8 cellular contexts compared by ENCODE assay signal in the genomic region with DNA sequence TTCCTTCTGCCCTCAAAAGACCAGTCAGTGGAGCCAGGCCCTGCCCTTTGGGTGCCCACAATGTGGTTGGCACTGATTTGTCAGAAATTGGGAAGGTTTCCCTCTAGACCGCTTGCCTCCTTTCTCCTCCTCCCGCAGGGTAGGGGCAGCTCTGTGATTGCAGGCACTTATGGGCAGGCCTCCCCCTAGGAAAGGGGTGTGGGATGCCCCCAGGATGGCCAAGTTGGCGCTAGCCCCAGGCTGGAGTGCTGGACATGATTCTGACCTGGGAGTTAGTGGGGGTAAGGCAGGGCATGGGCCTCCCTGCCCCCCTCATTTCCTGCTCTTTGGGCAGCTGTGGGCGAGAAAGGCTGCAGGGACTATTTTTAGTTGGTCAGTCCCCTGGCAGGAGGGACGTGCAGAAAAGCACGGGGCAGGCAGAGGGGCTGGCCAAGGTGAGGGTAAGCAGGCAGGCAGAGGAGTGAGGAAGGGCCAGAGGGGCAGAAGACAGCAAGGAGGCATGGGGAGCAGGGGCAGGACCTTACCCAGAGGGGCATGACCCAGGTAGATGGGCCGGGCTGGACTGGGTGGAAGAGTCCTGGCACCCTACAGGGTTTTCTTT. TPM values are rescaled to one million over a fixed set of nuclear protein-coding genes. Genes with fewer than 3 reads are reported as not detected.
DNase-seq lines count a peak whose midpoint lies in the region; ATAC-seq and TF ChIP-seq lines count a peak whose summit lies in the region.

No MANE protein-coding gene starts in this region.

- H3K36me3 Mint-ChIP-seq in Calu3 (ENCODE audit: insufficient read depth, unreplicated experiment) = peaks cover 52% of the 10 kb centered on the region
- no peaks in the 10 kb centered on the region for H3K36me3 Mint-ChIP-seq in glutamatergic neuron (ENCODE audit: unreplicated experiment)

- H3K27ac ChIP-seq in OCI-LY7 (ENCODE audit: low read depth, low read length, poor library complexity, severe bottlenecking) (no peak overlapping the region), psoas muscle (peak overlapping the region; percentile 97)

- H3K27me3 Mint-ChIP-seq in Calu3 (ENCODE audit: unreplicated experiment) = no peaks in the 10 kb centered on the region
- H3K27me3 Mint-ChIP-seq in glutamatergic neuron (ENCODE audit: unreplicated experiment) = peaks cover 18% of the 10 kb centered on the region

- no peaks in the 10 kb centered on the region for H3K79me2 ChIP-seq in OCI-LY7 (ENCODE audit: insufficient read depth, low read depth, low read length)

- ATAC-seq in psoas muscle (peak; percentile 63 to 74 (median 73)), HG02981 (IDR thresholded peaks at IDR 0.05; ENCODE audit: unreplicated experiment) (no peak), GM21619 (IDR thresholded peaks at IDR 0.05; ENCODE audit: unreplicated experiment) (no peak)

- H3K4me3 Mint-ChIP-seq in Calu3 (ENCODE audit: low read depth, unreplicated experiment) (peak overlapping the region; percentile 11), glutamatergic neuron (ENCODE audit: unreplicated experiment) (peak overlapping the region; percentile 52)

- H4K20me1 ChIP-seq in OCI-LY7 (ENCODE audit: insufficient read depth, low read length) = no peaks in the 10 kb centered on the region

- BruUV-seq in Calu3 (replicated peaks; lab: Mats Ljungman, UMichigan) = no TSS peak
- no TSS peak for BruUV-seq in OCI-LY7 (replicated peaks; lab: Mats Ljungman, UMichigan)

- no peaks in the 10 kb centered on the region for H3K9me2 ChIP-seq in OCI-LY7 (ENCODE audit: insufficient read depth, low read length)

- no peak overlapping the region for H2AFZ ChIP-seq in OCI-LY7 (ENCODE audit: low read length)

- H3K27me3 ChIP-seq in psoas muscle (ENCODE audit: insufficient read depth in 3 of 3, low read length in 2 of 3) = no peaks in the 10 kb centered on the region

- H3K4me3 ChIP-seq in OCI-LY7 (ENCODE audit: low read depth, low read length, poor library complexity, severe bottlenecking) = no peak overlapping the region
- H3K4me3 ChIP-seq in psoas muscle = peak overlapping the region; percentile 19

- H3K4me1 ChIP-seq in OCI-LY7 (ENCODE audit: insufficient read depth, low read length, poor library complexity, severe bottlenecking) = peaks cover 41% of the 10 kb centered on the region
- H3K4me1 ChIP-seq in psoas muscle = peaks cover 94% of the 10 kb centered on the region

- no peaks in the 10 kb centered on the region for H3K36me3 ChIP-seq in OCI-LY7 (ENCODE audit: insufficient read depth, low read length)
- no peaks in the 10 kb centered on the region for H3K36me3 ChIP-seq in psoas muscle (ENCODE audit: insufficient read depth in 1 of 2, low read depth in 1 of 2)

- H3K9me3 ChIP-seq in OCI-LY7 (ENCODE audit: low read length) (no peaks in the 10 kb centered on the region), psoas muscle (no peaks in the 10 kb centered on the region)

- H3K4me1 Mint-ChIP-seq in Calu3 (ENCODE audit: low read depth, unreplicated experiment) (no peaks in the 10 kb centered on the region), glutamatergic neuron (ENCODE audit: low read depth, unreplicated experiment) (peaks cover 33% of the 10 kb centered on the region)

- POLR2A ChIA-PET in OCI-LY7 (lab: Charles Lee) = no interaction called here

- CTCF ChIA-PET in Calu3 (lab: Charles Lee) = interaction anchor here (0.5 to 36.5 kb wide), 23 partner anchors 6 to 511 kb away, joined by 3 to 1520 read pairs (median 5); a partner anchor contains a TSS
- CTCF ChIA-PET in OCI-LY7 (lab: Charles Lee; ENCODE audit: unreplicated experiment) = interaction anchor here (0.6 kb wide), 1 partner anchor 49 kb away, joined by 4 read pairs; no protein-coding TSS in a partner anchor

- H3K9me3 Mint-ChIP-seq in Calu3 (ENCODE audit: low read depth, unreplicated experiment) = no peaks in the 10 kb centered on the region
- no peaks in the 10 kb centered on the region for H3K9me3 Mint-ChIP-seq in glutamatergic neuron (ENCODE audit: unreplicated experiment)

- intact Hi-C loops in Calu3 (cut with micrococcal nuclease; ENCODE audit: unreplicated experiment) = no loop called here
- intact Hi-C loops in OCI-LY7 (cut with micrococcal nuclease; ENCODE audit: unreplicated experiment) = no loop called here
- intact Hi-C loops in psoas muscle (cut with DNase I) = no loop called here

- H3K4me2 ChIP-seq in OCI-LY7 (ENCODE audit: low read length) = peak overlapping the region; percentile 23; the same call in 1 of the 2 replicates

- H3K27ac Mint-ChIP-seq in Calu3 (ENCODE audit: unreplicated experiment) = peak overlapping the region; percentile 38
- H3K27ac Mint-ChIP-seq in glutamatergic neuron (ENCODE audit: unreplicated experiment) = no peak overlapping the region

- TF ChIP-seq CTCF in Calu3 (IDR thresholded peaks at IDR 0.05; ENCODE audit: unreplicated experiment) (no peak), OCI-LY7 (conservative IDR thresholded peaks at IDR 0.05; ENCODE audit: low read length) (no peak), glutamatergic neuron (IDR thresholded peaks at IDR 0.05; ENCODE audit: partially characterized antibody, unreplicated experiment) (no peak), psoas muscle (IDR thresholded peaks at IDR 0.05) (no peak)

- DNase-seq in Calu3 (peak; percentile 69), OCI-LY7 (ENCODE audit: low spot score) (no peak), glutamatergic neuron (peak; percentile 10), psoas muscle (peak; percentile 60 to 84), NCI-H510A (lab: John Stamatoyannopoulos, UW) (no peak)
- no peak for DNase-seq in stimulated activated naive CD4-positive, alpha-beta T cell treated with Interleukin-2 at 50 U/mL for 16 hours (lab: John Stamatoyannopoulos, UW)

- WGBS in psoas muscle, 3 donors = 7 to 16% (median 16%) methylated on average over 6 to 7 of the region's 7 CpGs

RNA-seq across cellular contexts. Expression of a gene that starts 3.3 kb away (rescaled TPM):
- total RNA-seq in Calu3 (2022) = 150 and 170 TPM in 2 replicates
- 3.1 and 5.7 TPM in 2 replicates for total RNA-seq in OCI-LY7 (2014; rRNA removed; shearing (Covaris generic))
- 8.0 and 8.6 TPM in 2 replicates for total RNA-seq in OCI-LY7 (2022)
- 26.2 TPM for total RNA-seq in glutamatergic neuron (ENCODE audit: unreplicated experiment)
- total RNA-seq in psoas muscle = 10 to 100 TPM; 15.0 to 51.1 (median 44.6) TPM
- 10 to 100 TPM; 15.0 to 76.9 (median 18.6) TPM for polyA plus RNA-seq in psoas muscle

RNA-seq across cellular contexts. Expression of a gene that starts 24.6 kb away (rescaled TPM):
- total RNA-seq in Calu3 (2022) (567 and 645 TPM in 2 replicates), OCI-LY7 (2022) (132 and 156 TPM in 2 replicates), glutamatergic neuron (ENCODE audit: unreplicated experiment) (4.7 TPM), psoas muscle (under 1 TPM; 0.27 to 0.90 (median 0.42) TPM)
- 72.3 and 75.2 TPM in 2 replicates for total RNA-seq in OCI-LY7 (2014; rRNA removed; shearing (Covaris generic))
- polyA plus RNA-seq in psoas muscle = 1 to 10 TPM in 2 of 3 donors, under 1 TPM in 1; 0.86 to 2.5 (median 1.4) TPM

RNA-seq across cellular contexts. Expression of a gene that starts 52.3 kb away (rescaled TPM):
- total RNA-seq in Calu3 (2022) (0.44 and 0.71 TPM in 2 replicates), OCI-LY7 (2022) (not detected in 2 replicates), glutamatergic neuron (ENCODE audit: unreplicated experiment) (not detected), psoas muscle (1 to 10 TPM in 2 of 4 donors, under 1 TPM in 2; 0.34 to 1.4 (median 0.82) TPM)
- total RNA-seq in OCI-LY7 (2014; rRNA removed; shearing (Covaris generic)) = not detected in 2 replicates
- under 1 TPM in 2 of 3 donors, not detected in 1; 0.17 to 0.25 TPM for polyA plus RNA-seq in psoas muscle

Comparison
In these comparisons a context has a peak if more than half of its experiments do, and no peak if none do; other contexts are left out.
1. DNase-seq: peak in Calu3 (single experiment), glutamatergic neuron (single experiment) and psoas muscle (2 of 2); none in OCI-LY7 (single experiment), stimulated activated naive CD4-positive, alpha-beta T cell treated with Interleukin-2 at 50 U/mL for 16 hours (single experiment) and NCI-H510A (single experiment).
2. ATAC-seq: peak in psoas muscle (4 of 4); none in HG02981 (single experiment) and GM21619 (single experiment).
3. RNA of a gene that starts 24.6 kb away (total RNA-seq): 567 to 645 TPM in Calu3 and 72.3 to 156 TPM in OCI-LY7; 4.7 TPM in glutamatergic neuron (single experiment) and 0.27 to 0.90 TPM in psoas muscle; every median in the first group is over 10 times any median in the second.